Comparison of ENCODE assay signal across 18 cellular contexts in genomic region chr14:68020493-68020892, GRCh38.
"Had no signal": no experiment of that assay in that cellular context is flagged by ENCODE, and none has a peak within 500 bp of the region (broad histone marks: within the 10 kb centered on the region; RNA-seq: fewer than 3 reads in every experiment).

No MANE protein-coding gene starts in this region.

- H3K27ac ChIP-seq: brain microvascular endothelial cell, colonic mucosa, neural progenitor cell, prostate gland, skin epidermis had no signal

- H2AFZ ChIP-seq: neural progenitor cell had no signal

- H3K9ac ChIP-seq: neural progenitor cell had no signal

- H3K4me3 ChIP-seq: colonic mucosa, neural progenitor cell, prostate gland, skin epidermis had no signal

- H3K4me1 ChIP-seq: colonic mucosa, prostate gland had no signal

- H3K27me3 ChIP-seq: brain microvascular endothelial cell, colonic mucosa, neural progenitor cell had no signal

- H3K36me3 ChIP-seq: brain microvascular endothelial cell, colonic mucosa, neural progenitor cell, prostate gland had no signal

- H3K9me3 ChIP-seq: colonic mucosa, prostate gland had no signal

- H3K4me2 ChIP-seq: neural progenitor cell had no signal

- ATAC-seq: activated CD8-positive, alpha-beta T cell treated with anti-CD3 and anti-CD28 coated beads, Interleukin-2, amount 10 ng/mL, durations not matched to agents 7 days and 5 days; activated naive CD8-positive, alpha-beta T cell treated with anti-CD3 and anti-CD28 coated beads, Interleukin-2, amount 50 U/mL, for 24 hours; right cardiac atrium had no signal

- DNase-seq: activated CD4-positive, alpha-beta T cell treated with anti-CD3 and anti-CD28 coated beads, Interleukin-2, amount 10 ng/mL, durations not matched to agents 7 days and 5 days; activated CD8-positive, alpha-beta memory T cell treated with anti-CD3 and anti-CD28 coated beads, Interleukin-2, amount 50 U/mL, for 48 hours; activated CD8-positive, alpha-beta T cell treated with anti-CD3 and anti-CD28 coated beads, Interleukin-2, amount 10 ng/mL, durations not matched to agents 7 days and 5 days; activated effector memory CD4-positive, alpha-beta T cell treated with Interleukin-2 at 50 U/mL for 16 hours; activated naive CD4-positive, alpha-beta T cell treated with anti-CD3 and anti-CD28 coated beads, Interleukin-2, amount 10 ng/mL, durations not matched to agents 7 days and 5 days; activated naive CD8-positive, alpha-beta T cell treated with anti-CD3 and anti-CD28 coated beads, Interleukin-2, amount 50 U/mL, for 24 hours; activated T-cell treated with anti-CD3 and anti-CD28 coated beads, Interleukin-2, amount 50 U/mL, for 48 hours; aorta; brain microvascular endothelial cell; colonic mucosa; foreskin melanocyte; hypothalamus; islet precursor cell; right cardiac atrium; T1000 had no signal
